15 cellular contexts compared by ENCODE assay signal in the genomic region with DNA sequence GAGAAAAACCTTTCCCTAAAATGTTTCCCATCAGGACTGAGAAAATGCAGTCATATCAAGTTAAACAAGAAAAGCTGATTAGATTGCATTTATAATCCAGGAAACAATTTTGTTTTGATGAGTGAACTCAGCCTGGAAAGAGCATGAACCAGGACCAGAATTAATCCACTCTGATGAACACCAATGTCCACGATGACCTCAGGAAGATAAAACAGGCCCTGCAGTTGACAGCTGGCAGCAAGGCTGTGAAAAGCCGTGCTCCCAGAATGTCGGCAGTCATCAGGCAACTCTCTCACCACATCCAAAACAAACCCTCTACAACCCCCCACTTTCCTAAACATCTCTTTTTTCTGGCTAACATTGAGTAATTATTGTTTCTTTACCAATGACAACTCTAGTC.
DNase-seq lines count a peak whose midpoint lies in the region; ATAC-seq, FAIRE-seq and TF ChIP-seq lines count a peak whose summit lies in the region.
"Had no signal": no experiment of that assay in that cellular context is flagged by ENCODE, and none has a peak within 500 bp of the region (broad histone marks: within the 10 kb centered on the region; RNA-seq: fewer than 3 reads in every experiment).

No MANE protein-coding gene starts in this region.

- H3K27me3 Mint-ChIP-seq in glutamatergic neuron (ENCODE audit: unreplicated experiment): peaks cover 4% of the 10 kb centered on the region

- WGBS in A549 (ENCODE audit: missing lambda C conversion rate): 3% methylated on average over 3 of the region's 3 CpGs
- WGBS in pancreas, 2 donors: 18 to 25% methylated on average over 3 of the region's 3 CpGs

- no peak for TF ChIP-seq EP300 in A549 (IDR thresholded peaks at IDR 0.05)

- no peak for DNase-seq in A549 (ENCODE audit: low read depth in 1 of 2, low spot score in 1 of 2)
- DNase-seq in SK-N-DZ (ENCODE audit: low spot score): peak; percentile 54
- DNase-seq in glutamatergic neuron: peak; percentile 28
- DNase-seq in retina: peak; percentile 50
- no peak for DNase-seq in pancreas
- DNase-seq in left lung: no peak
- DNase-seq in MV-4-11 (lab: John Stamatoyannopoulos, UW): no peak
- DNase-seq: 8988T; Calu3; CD8-positive, alpha-beta T cell; DMS79 treated with DMSO at 0.1 percent for 48 hours; GF-D8; H9 had no signal

- H3K36me3 ChIP-seq in pancreas (no peaks in the 10 kb centered on the region), left lung (no peaks in the 10 kb centered on the region)
- H3K36me3 ChIP-seq: BLaER1 treated with 17β-estradiol and CSF1 and Interleukin-3, amounts not matched to agents 10 nM and 100 nM had no signal

- H3K9me3 ChIP-seq in A549: no peaks in the 10 kb centered on the region
- H3K9me3 ChIP-seq in pancreas: no peaks in the 10 kb centered on the region
- H3K9me3 ChIP-seq in left lung: no peaks in the 10 kb centered on the region
- H3K9me3 ChIP-seq: BLaER1 treated with 17β-estradiol and CSF1 and Interleukin-3, amounts not matched to agents 10 nM and 100 nM had no signal

- no peak for TF ChIP-seq POLR2A in A549 (IDR thresholded peaks at IDR 0.05; ENCODE audit: low read length)

- H3K4me3 ChIP-seq in A549 (no peak overlapping the region), pancreas (no peak overlapping the region), left lung (no peak overlapping the region)
- H3K4me3 ChIP-seq: BLaER1 treated with 17β-estradiol and CSF1 and Interleukin-3, amounts not matched to agents 10 nM and 100 nM had no signal

- FAIRE-seq in A549 (lab: Jason Lieb, UNC) (peak; percentile 90), pancreas (lab: Jason Lieb, UNC) (no peak)

- H3K9me3 Mint-ChIP-seq in glutamatergic neuron (ENCODE audit: unreplicated experiment): peaks cover 13% of the 10 kb centered on the region
- H3K9me3 Mint-ChIP-seq: CD8-positive, alpha-beta T cell had no signal

- H3K4me1 ChIP-seq in A549 (no peaks in the 10 kb centered on the region), pancreas (no peaks in the 10 kb centered on the region), left lung (no peaks in the 10 kb centered on the region)
- H3K4me1 ChIP-seq: BLaER1 treated with 17β-estradiol and CSF1 and Interleukin-3, amounts not matched to agents 10 nM and 100 nM had no signal

- POLR2A ChIA-PET in A549 (lab: Yijun Ruan, JAX): no interaction called here

- peak overlapping the region; percentile 44 for H3K4me3 Mint-ChIP-seq in glutamatergic neuron (ENCODE audit: unreplicated experiment)
- H3K4me3 Mint-ChIP-seq: B cell; CD8-positive, alpha-beta T cell; H9 had no signal

- CTCF ChIA-PET in A549 (lab: Yijun Ruan, JAX): interaction anchor here (1.2 to 1.3 kb wide), 2 partner anchors 12 to 58 kb away, joined by 4 read pairs; no protein-coding TSS in a partner anchor

- H3K27ac Mint-ChIP-seq in glutamatergic neuron (ENCODE audit: unreplicated experiment): peak overlapping the region; percentile 44
- H3K27ac Mint-ChIP-seq: B cell; CD8-positive, alpha-beta T cell; H9 had no signal

- TF ChIP-seq RAD21 in A549 (conservative IDR thresholded peaks at IDR 0.05 in 1 of 2, IDR thresholded peaks at IDR 0.05 in 1 of 2): no peak

- peaks cover 23% of the 10 kb centered on the region for H3K4me1 Mint-ChIP-seq in glutamatergic neuron (ENCODE audit: low read depth, unreplicated experiment)
- H3K4me1 Mint-ChIP-seq: B cell had no signal

- H3K27ac ChIP-seq in A549 (no peak overlapping the region), pancreas (no peak overlapping the region), left lung (no peak overlapping the region)
- H3K27ac ChIP-seq: BLaER1 treated with 17β-estradiol and CSF1 and Interleukin-3, amounts not matched to agents 10 nM and 100 nM had no signal

- ATAC-seq in A549 (0 out of 6 replicates have a peak, but pooled peaks of 1 of the 2 experiments have one; percentile 34), pancreas (no peak), left lung (no peak)
- ATAC-seq: CD8-positive, alpha-beta T cell had no signal

- H3K36me3 Mint-ChIP-seq in glutamatergic neuron (ENCODE audit: unreplicated experiment): no peaks in the 10 kb centered on the region
- H3K36me3 Mint-ChIP-seq: CD8-positive, alpha-beta T cell had no signal

- TF ChIP-seq CTCF in A549 (IDR thresholded peaks at IDR 0.05) (no peak), glutamatergic neuron (IDR thresholded peaks at IDR 0.05; ENCODE audit: partially characterized antibody, unreplicated experiment) (no peak), pancreas (IDR thresholded peaks at IDR 0.05) (no peak), left lung (IDR thresholded peaks at IDR 0.05) (no peak)

- no peak overlapping the region for H3K4me2 ChIP-seq in A549
- H3K4me2 ChIP-seq: BLaER1 treated with 17β-estradiol and CSF1 and Interleukin-3, amounts not matched to agents 10 nM and 100 nM had no signal

- intact Hi-C loops in pancreas (cut with DNase I): no loop called here
- intact Hi-C loops in left lung (cut with DNase I): no loop called here

- H3K27me3 ChIP-seq in pancreas (no peaks in the 10 kb centered on the region), left lung (peaks cover 0 to 9% of the 10 kb centered on the region in 2 donors)
- H3K27me3 ChIP-seq: BLaER1 treated with 17β-estradiol and CSF1 and Interleukin-3, amounts not matched to agents 10 nM and 100 nM had no signal

TF ChIP-seq in A549, 52 proteins besides CTCF, POLR2A, EP300 and RAD21:
- TF ChIP-seq PHF8 (IDR thresholded peaks at IDR 0.05; ENCODE audit: borderline replicate concordance, low read depth): no peak
- no peak for TF ChIP-seq TP53 (CRISPR knock-in tag; IDR thresholded peaks at IDR 0.05)
- TF ChIP-seq ZSCAN20 (CRISPR knock-in tag; IDR thresholded peaks at IDR 0.05): no peak
- TF ChIP-seq NPAS2 (CRISPR knock-in tag; IDR thresholded peaks at IDR 0.05; ENCODE audit: borderline replicate concordance): no peak
- TF ChIP-seq MYC (IDR thresholded peaks at IDR 0.05; ENCODE audit: borderline replicate concordance, low read length): no peak
- TF ChIP-seq GATA3 (IDR thresholded peaks at IDR 0.05; ENCODE audit: borderline replicate concordance): no peak
- no peak for TF ChIP-seq FOSB (CRISPR knock-in tag; IDR thresholded peaks at IDR 0.05)
- TF ChIP-seq ATOH8 (CRISPR knock-in tag; IDR thresholded peaks at IDR 0.05; ENCODE audit: low read depth): no peak
- no peak for TF ChIP-seq RFX5 (IDR thresholded peaks at IDR 0.05)
- TF ChIP-seq CBX2 (IDR thresholded peaks at IDR 0.05; ENCODE audit: borderline replicate concordance, low read depth): no peak
- no peak for TF ChIP-seq HOXA7 (CRISPR knock-in tag; IDR thresholded peaks at IDR 0.05)
- no peak for TF ChIP-seq HDAC2 (IDR thresholded peaks at IDR 0.05)
- no peak for TF ChIP-seq E2F6 (IDR thresholded peaks at IDR 0.05; ENCODE audit: borderline replicate concordance, low read depth)
- TF ChIP-seq KDM1A (IDR thresholded peaks at IDR 0.05; ENCODE audit: low read depth): no peak

Comparison
In these comparisons a context has a peak if more than half of its experiments do, and no peak if none do; other contexts are left out.
1. DNase-seq: peak in SK-N-DZ (single experiment), glutamatergic neuron (single experiment) and retina (single experiment); none in A549 (0 of 2), pancreas (0 of 6), left lung (0 of 2) and MV-4-11 (single experiment).